In genomic region chr10:123132576-123133477, GRCh38 we compare ENCODE assay signal across 8 cellular contexts. TPM values are rescaled to one million over a fixed set of nuclear protein-coding genes. Genes with fewer than 3 reads are reported as not detected.
DNase-seq lines count a peak whose midpoint lies in the region; ATAC-seq and FAIRE-seq lines count a peak whose summit lies in the region.

No MANE protein-coding gene starts in this region.

- ATAC-seq in HG02981 (IDR thresholded peaks at IDR 0.05; ENCODE audit: unreplicated experiment) (peak; percentile 59), esophagus mucosa (peak; percentile 75)

- DNase-seq in NOMO-1 (lab: John Stamatoyannopoulos, UW; ENCODE audit: unreplicated experiment in 2 of 2) (peak; percentile 82 to 88), myocyte (ENCODE audit: low read depth) (peak; percentile 87), NCI-H1417 treated with DMSO at 0.1 percent for 48 hours (lab: John Stamatoyannopoulos, UW) (no peak)
- DNase-seq in activated CD8-positive, alpha-beta memory T cell treated with anti-CD3 and anti-CD28 coated beads, Interleukin-2, amount 50 U/mL, for 48 hours = peak; percentile 93
- DNase-seq in stimulated activated CD8-positive, alpha-beta memory T cell treated with anti-CD3 and anti-CD28 coated beads, Interleukin-4, amount 100 ng/mL, for 4 hours (ENCODE audit: low read depth in 2 of 2, low spot score in 1 of 2) = peak; percentile 66 to 84

- peak; percentile 80 for FAIRE-seq in G401.6 (lab: Jason Lieb, UNC)

RNA-seq across cellular contexts. Expression of gene HMX3, which starts 2.9 kb away (rescaled TPM):
- total RNA-seq in esophagus mucosa (not detected), myocyte (0.47 TPM in 1 of 2 replicates, not detected in the other)
- polyA plus RNA-seq in myocyte (2012) = 0.09 TPM

RNA-seq across cellular contexts. Expression of gene HMX2, which starts 15.1 kb away (rescaled TPM):
- total RNA-seq in esophagus mucosa (not detected), myocyte (not detected in 2 replicates)
- not detected for polyA plus RNA-seq in myocyte (2012)

RNA-seq across cellular contexts. Expression of gene BUB3, which starts 21.4 kb away (rescaled TPM):
- total RNA-seq in esophagus mucosa (65.2 TPM), myocyte (138 and 170 TPM in 2 replicates)
- 97.6 TPM for polyA plus RNA-seq in myocyte (2012)
